In genomic region chr16:53434436-53435065, GRCh38 we compare ENCODE assay signal across 8 cellular contexts. TPM values are rescaled to one million over a fixed set of nuclear protein-coding genes. Genes with fewer than 3 reads are reported as not detected.
A peak's percentile ranks its signal among the peaks of the same experiment; 100 is the strongest.
DNase-seq lines count a peak whose midpoint lies in the region; ATAC-seq lines count a peak whose summit lies in the region.

Gene RBL2, plus strand, starts transcription at chr16:53434471. Its CDS starts 86 bp downstream, at chr16:53434557.

- DNase-seq in NCI-H446 treated with DMSO at 0.1 percent for 48 hours (lab: John Stamatoyannopoulos, UW), result peak; percentile 22
- peak; percentile 86 for DNase-seq in activated CD4-positive, alpha-beta memory T cell treated with anti-CD3 and anti-CD28 coated beads, Interleukin-2, amount 10 ng/mL, durations not matched to agents 7 days and 5 days
- DNase-seq in ecto neural progenitor cell (ENCODE audit: low spot score), result peak; percentile 90
- DNase-seq in medulla oblongata (ENCODE audit: extremely low spot score), result peak; percentile 27
- DNase-seq in stimulated activated CD8-positive, alpha-beta memory T cell treated with anti-CD3 and anti-CD28 coated beads, Interleukin-12 subunit alpha, Interleukin-12 subunit beta, amount 100 ng/mL, for 4 hours (ENCODE audit: low read depth), result peak; percentile 73

- peak within 1 kb of the TSS; percentile 100 for H2AFZ ChIP-seq in ACC112 (ENCODE audit: low read length, unreplicated experiment)

- peaks cover 32% of the 10 kb centered on the region for H3K79me2 ChIP-seq in ACC112 (ENCODE audit: control insufficient read depth, insufficient read depth, low read length, unreplicated experiment)

- POLR2A ChIA-PET in activated CD4-positive, alpha-beta memory T cell treated with anti-CD3 and anti-CD28 coated beads, Interleukin-2, amount 10 ng/mL, durations not matched to agents 7 days and 5 days (lab: Charles Lee), result interaction anchor here (0.9 to 9.8 kb wide), 19 partner anchors 14 to 379 kb away, joined by 3 to 282 read pairs (median 5); partner anchors contain the start of genes AKTIP, FTO and RPGRIP1L

- H3K36me3 ChIP-seq in ACC112 (ENCODE audit: insufficient read depth, low read length), result no peaks in the 10 kb centered on the region

- H3K9me3 Mint-ChIP-seq in activated CD4-positive, alpha-beta memory T cell treated with anti-CD3 and anti-CD28 coated beads, Interleukin-2, amount 10 ng/mL, durations not matched to agents 7 days and 5 days, result peaks cover 4% of the 10 kb centered on the region

- CTCF ChIA-PET in activated CD4-positive, alpha-beta memory T cell treated with anti-CD3 and anti-CD28 coated beads, Interleukin-2, amount 10 ng/mL, durations not matched to agents 7 days and 5 days (lab: Charles Lee), result interaction anchor here (0.8 to 4.1 kb wide), 6 partner anchors 19 to 380 kb away, joined by 3 to 21 read pairs (median 4); partner anchors contain the start of genes AKTIP and CHD9

- peak within 1 kb of the TSS; percentile 86 for H3K4me3 ChIP-seq in ACC112 (ENCODE audit: low read depth, low read length)

- H3K27ac Mint-ChIP-seq in activated CD4-positive, alpha-beta memory T cell treated with anti-CD3 and anti-CD28 coated beads, Interleukin-2, amount 10 ng/mL, durations not matched to agents 7 days and 5 days, result peak within 1 kb of the TSS; percentile 91

- H3K4me1 ChIP-seq in ACC112 (ENCODE audit: control insufficient read depth, insufficient read depth, low read length, unreplicated experiment), result peaks cover 11% of the 10 kb centered on the region

- peaks cover 39% of the 10 kb centered on the region for H3K4me1 Mint-ChIP-seq in activated CD4-positive, alpha-beta memory T cell treated with anti-CD3 and anti-CD28 coated beads, Interleukin-2, amount 10 ng/mL, durations not matched to agents 7 days and 5 days

- peaks cover 4% of the 10 kb centered on the region for H3K27me3 Mint-ChIP-seq in activated CD4-positive, alpha-beta memory T cell treated with anti-CD3 and anti-CD28 coated beads, Interleukin-2, amount 10 ng/mL, durations not matched to agents 7 days and 5 days

- peaks cover 35% of the 10 kb centered on the region for H3K36me3 Mint-ChIP-seq in activated CD4-positive, alpha-beta memory T cell treated with anti-CD3 and anti-CD28 coated beads, Interleukin-2, amount 10 ng/mL, durations not matched to agents 7 days and 5 days (ENCODE audit: low read depth)

- peak within 1 kb of the TSS; percentile 47; the same call in 1 of the 2 replicates for H3K27ac ChIP-seq in ACC112 (ENCODE audit: low read depth, low read length)

- peak; percentile 60 for ATAC-seq in GM18519 (IDR thresholded peaks at IDR 0.05; ENCODE audit: low FRiP score, unreplicated experiment)
- ATAC-seq in HG03025 (IDR thresholded peaks at IDR 0.05; ENCODE audit: low FRiP score, unreplicated experiment), result peak; percentile 73

- H3K4me3 Mint-ChIP-seq in activated CD4-positive, alpha-beta memory T cell treated with anti-CD3 and anti-CD28 coated beads, Interleukin-2, amount 10 ng/mL, durations not matched to agents 7 days and 5 days, result peak within 1 kb of the TSS; percentile 97

- 0 out of 2 replicates have a peak, but pooled peaks cover 4% of the 10 kb centered on the region for H3K27me3 ChIP-seq in ACC112 (ENCODE audit: insufficient read depth, low read length)

RNA-seq across cellular contexts. Expression of gene RBL2, which starts in this region (rescaled TPM):
- total RNA-seq in activated CD4-positive, alpha-beta memory T cell treated with anti-CD3 and anti-CD28 coated beads, Interleukin-2, amount 10 ng/mL, durations not matched to agents 7 days and 5 days, result 100 to 1,000 TPM; 186 to 188 TPM

Comparison
In these comparisons a context has a peak if more than half of its experiments do, and no peak if none do; other contexts are left out.
1. Peak in every context shown above with its lines: DNase-seq, ATAC-seq, H3K4me3 ChIP-seq and H3K27ac ChIP-seq.
2. DNase-seq: peak in every context shown above with its lines; median percentile 90 in ecto neural progenitor cell; 86 in activated CD4-positive, alpha-beta memory T cell treated with anti-CD3 and anti-CD28 coated beads, Interleukin-2, amount 10 ng/mL, durations not matched to agents 7 days and 5 days; 73 in stimulated activated CD8-positive, alpha-beta memory T cell treated with anti-CD3 and anti-CD28 coated beads, Interleukin-12 subunit alpha, Interleukin-12 subunit beta, amount 100 ng/mL, for 4 hours; 27 in medulla oblongata; 22 in NCI-H446 treated with DMSO at 0.1 percent for 48 hours.